In genomic region chr12:2813573-2814185, GRCh38 we compare ENCODE assay signal across 8 cellular contexts. TPM values are rescaled to one million over a fixed set of nuclear protein-coding genes. Genes with fewer than 3 reads are reported as not detected.
A peak's percentile ranks its signal among the peaks of the same experiment; 100 is the strongest.
DNase-seq lines count a peak whose midpoint lies in the region; ATAC-seq, FAIRE-seq and TF ChIP-seq lines count a peak whose summit lies in the region.

No MANE protein-coding gene starts in this region.

- TF ChIP-seq POLR2A in H1 (IDR thresholded peaks at IDR 0.05; ENCODE audit: control extremely low read depth in 1 of 2, low read depth in 2 of 2, low read length in 2 of 2): no peak

- H3K9me3 ChIP-seq in H1 (ENCODE audit: insufficient read depth in 2 of 2, low read depth in 1 of 2, low read length in 1 of 2): no peaks in the 10 kb centered on the region

- no peak overlapping the region for H2BK20ac ChIP-seq in H1 (ENCODE audit: low read length)

- peaks cover 0 to 26% of the 10 kb centered on the region in 2 experiments; a peak in 2 of 4 replicates for H3K79me2 ChIP-seq in H1 (ENCODE audit: control insufficient read depth in 1 of 2, insufficient read depth in 2 of 2, low read length in 2 of 2)
- peaks cover 11% of the 10 kb centered on the region for H3K79me2 ChIP-seq in mesendoderm (ENCODE audit: control insufficient read depth, insufficient read depth, low read length)

- peaks cover 0 to 3% (median 0%) of the 10 kb centered on the region in 4 experiments; a peak in 3 of 7 replicates for H3K4me1 ChIP-seq in H1 (replicated peaks in 1 of 4; ENCODE audit: control insufficient read depth in 3 of 4, insufficient read depth in 4 of 4, low read length in 3 of 4)
- H3K4me1 ChIP-seq in mesendoderm (ENCODE audit: control insufficient read depth, low read depth, low read length): no peaks in the 10 kb centered on the region

- POLR2A ChIA-PET in H1 (lab: Charles Lee; ENCODE audit: partially characterized antibody): interaction anchor here (0.7 to 6.4 kb wide), 12 partner anchors 9 to 150 kb away, joined by 3 to 54 read pairs (median 6); partner anchors contain the start of genes FKBP4, NRIP2 and TEX52

- TF ChIP-seq CTCF in H1 (IDR thresholded peaks at IDR 0.05; ENCODE audit: control extremely low read depth in 1 of 3, insufficient read depth in 1 of 3, low read depth in 1 of 3, low read length in 3 of 3): peak; percentile 30 to 75 (median 62)

- no peaks in the 10 kb centered on the region for H3K9me3 Mint-ChIP-seq in stimulated activated naive CD8-positive, alpha-beta T cell treated with anti-CD3 and anti-CD28 coated beads, Interleukin-15, amount 100 ng/mL, for 72 hours

- peak overlapping the region; percentile 99 to 100 for H3K4me3 Mint-ChIP-seq in stimulated activated naive CD8-positive, alpha-beta T cell treated with anti-CD3 and anti-CD28 coated beads, Interleukin-15, amount 100 ng/mL, for 72 hours

- H3K4me1 Mint-ChIP-seq in stimulated activated naive CD8-positive, alpha-beta T cell treated with anti-CD3 and anti-CD28 coated beads, Interleukin-15, amount 100 ng/mL, for 72 hours: peaks cover 23% of the 10 kb centered on the region

- ATAC-seq in HG02588 (IDR thresholded peaks at IDR 0.05; ENCODE audit: unreplicated experiment) (peak; percentile 31), GM19397 (IDR thresholded peaks at IDR 0.05; ENCODE audit: unreplicated experiment) (no peak)
- ATAC-seq in stimulated activated naive CD8-positive, alpha-beta T cell treated with anti-CD3 and anti-CD28 coated beads, Interleukin-15, amount 100 ng/mL, for 72 hours: peak; percentile 48

- peaks cover 0 to 2% of the 10 kb centered on the region in 2 experiments for H4K20me1 ChIP-seq in H1 (replicated peaks in 1 of 2; ENCODE audit: control insufficient read depth in 1 of 2, insufficient read depth in 2 of 2, low read length in 2 of 2)

- H3K27me3 Mint-ChIP-seq in stimulated activated naive CD8-positive, alpha-beta T cell treated with anti-CD3 and anti-CD28 coated beads, Interleukin-15, amount 100 ng/mL, for 72 hours: no peaks in the 10 kb centered on the region

- peak overlapping the region; percentile 55 to 68 for H3K4me2 ChIP-seq in H1 (ENCODE audit: insufficient read depth in 1 of 2, low read depth in 2 of 2, low read length in 2 of 2)
- peak overlapping the region; percentile 58 for H3K4me2 ChIP-seq in mesendoderm (ENCODE audit: low read length)

- H2AK5ac ChIP-seq in H1 (ENCODE audit: low read depth, low read length) (no peak overlapping the region), mesendoderm (ENCODE audit: low read length) (no peak overlapping the region)

- H3K79me1 ChIP-seq in H1 (ENCODE audit: low read depth, low read length): no peaks in the 10 kb centered on the region; the same call in 1 of the 2 replicates
- peaks cover 2% of the 10 kb centered on the region for H3K79me1 ChIP-seq in mesendoderm (ENCODE audit: low read length)

- no peak overlapping the region for H4K91ac ChIP-seq in H1 (replicated peaks; ENCODE audit: insufficient read length, low read length)

- H2BK120ac ChIP-seq in H1 (replicated peaks; ENCODE audit: low read depth, low read length): no peak overlapping the region
- H2BK120ac ChIP-seq in mesendoderm (ENCODE audit: low read depth, low read length): no peak overlapping the region

- no peak overlapping the region for H3K56ac ChIP-seq in H1 (replicated peaks; ENCODE audit: insufficient read length, low read depth, low read length)
- peak overlapping the region; percentile 83 for H3K56ac ChIP-seq in mesendoderm (ENCODE audit: low read length)

- DNase-seq in GDM1 (lab: John Stamatoyannopoulos, UW) (peak; percentile 33), NCI-H2196 (lab: John Stamatoyannopoulos, UW; ENCODE audit: unreplicated experiment) (peak; percentile 14), H1 (ENCODE audit: low read depth in 1 of 2, low spot score in 2 of 2) (no peak), mesendoderm (peak; percentile 85)
- peak; percentile 69 for DNase-seq in activated CD4-positive, alpha-beta T cell treated with anti-CD3 and anti-CD28 coated beads for 48 hours
- DNase-seq in stimulated activated naive CD8-positive, alpha-beta T cell treated with anti-CD3 and anti-CD28 coated beads, Interleukin-15, amount 100 ng/mL, for 72 hours: peak; percentile 40 to 58

- no peak overlapping the region for H3K23ac ChIP-seq in H1 (ENCODE audit: insufficient read length)
- H3K23ac ChIP-seq in mesendoderm (ENCODE audit: low read length): no peak overlapping the region

- H3K4me3 ChIP-seq in H1 (ENCODE audit: extremely low read depth in 1 of 4, insufficient read depth in 2 of 4, low read depth in 3 of 4, low read length in 4 of 4) (peak overlapping the region; percentile 52 to 94 (median 72)), mesendoderm (ENCODE audit: low read length) (peak overlapping the region; percentile 20)

- no peak overlapping the region for H2BK12ac ChIP-seq in H1 (ENCODE audit: low read depth, low read length)

- H3K27ac ChIP-seq in H1 (ENCODE audit: low read depth, low read length): no peak overlapping the region
- no peak overlapping the region for H3K27ac ChIP-seq in mesendoderm (ENCODE audit: low read depth, low read length)

- H2AFZ ChIP-seq in H1 (ENCODE audit: low read length): no peak overlapping the region

- peaks cover 0 to 9% (median 7%) of the 10 kb centered on the region in 4 experiments; a peak in 6 of 8 replicates for H3K36me3 ChIP-seq in H1 (ENCODE audit: control insufficient read depth in 2 of 4, insufficient read depth in 4 of 4, low read length in 3 of 4)
- H3K36me3 ChIP-seq in mesendoderm (ENCODE audit: control insufficient read depth, insufficient read depth, low read length): no peaks in the 10 kb centered on the region

- no peak overlapping the region for H3K14ac ChIP-seq in H1 (ENCODE audit: insufficient read length)

- WGBS in H1 (ENCODE audit: extremely low coverage in 1 of 2, insufficient coverage in 1 of 2, insufficient read length in 1 of 2, insufficient replicate concordance in 2 of 2, low coverage in 1 of 2, low lambda C conversion rate in 2 of 2, missing lambda C conversion rate in 1 of 2), 2 experiments: 51% methylated on average over 6 of the region's 6 CpGs; no CpG with 5 or more reads in 1 of the 2 experiments
- no CpG with 5 or more reads among the region's 6 CpGs for WGBS in mesendoderm (ENCODE audit: extremely low coverage, insufficient coverage, low lambda C conversion rate)

- TF ChIP-seq EP300 in H1 (IDR thresholded peaks at IDR 0.05; ENCODE audit: borderline replicate concordance in 1 of 2, low read depth in 2 of 2, low read length in 2 of 2): no peak

- H2BK15ac ChIP-seq in H1 (ENCODE audit: low read length) (no peak overlapping the region), mesendoderm (replicated peaks; ENCODE audit: low read depth) (no peak overlapping the region)

- H3K27me3 ChIP-seq in H1 (replicated peaks in 1 of 4; ENCODE audit: control insufficient read depth in 3 of 4, extremely low read depth in 1 of 4, insufficient read depth in 3 of 4, low read length in 3 of 4) (no peaks in the 10 kb centered on the region), mesendoderm (ENCODE audit: insufficient read depth, low read length, poor library complexity) (no peaks in the 10 kb centered on the region)

- no peak overlapping the region for H2BK5ac ChIP-seq in H1 (ENCODE audit: low read depth, low read length)
- no peak overlapping the region for H2BK5ac ChIP-seq in mesendoderm (ENCODE audit: low read length)

- H3K9ac ChIP-seq in H1 (replicated peaks in 1 of 4; ENCODE audit: extremely low read depth in 1 of 4, low read depth in 3 of 4, low read length in 3 of 4): peak overlapping the region in 2 of 4 experiments; percentile 13 to 99; a peak in 2 of 7 replicates
- peak overlapping the region; percentile 95 for H3K9ac ChIP-seq in mesendoderm (ENCODE audit: low read length)

- TF ChIP-seq RAD21 in H1 (IDR thresholded peaks at IDR 0.05 in 1 of 2, conservative IDR thresholded peaks at IDR 0.05 in 1 of 2; ENCODE audit: low read depth in 2 of 2, low read length in 2 of 2): peak; percentile 55 to 59

- 0 out of 2 replicates have a peak, but pooled peaks cover 3% of the 10 kb centered on the region for H3K23me2 ChIP-seq in H1 (ENCODE audit: low read depth, low read length)

- CTCF ChIA-PET in H1 (lab: Charles Lee; ENCODE audit: partially characterized antibody): interaction anchor here (0.6 to 3.4 kb wide), 23 partner anchors 11 to 251 kb away, joined by 3 to 19 read pairs (median 3); partner anchors contain the start of genes FOXM1, RHNO1 and TEX52

- no peak overlapping the region for H4K5ac ChIP-seq in H1 (ENCODE audit: insufficient read length, low read depth, low read length)
- H4K5ac ChIP-seq in mesendoderm (ENCODE audit: low read length): no peak overlapping the region

- no peak overlapping the region for H3K18ac ChIP-seq in H1 (ENCODE audit: extremely low read depth, low read length)
- H3K18ac ChIP-seq in mesendoderm (ENCODE audit: low read length): no peak overlapping the region

- no peak overlapping the region for H3K4ac ChIP-seq in H1 (replicated peaks; ENCODE audit: insufficient read length, low read depth, low read length)
- H3K4ac ChIP-seq in mesendoderm (ENCODE audit: low read depth, low read length): no peak overlapping the region

- peak overlapping the region; percentile 99 to 100 for H3K27ac Mint-ChIP-seq in stimulated activated naive CD8-positive, alpha-beta T cell treated with anti-CD3 and anti-CD28 coated beads, Interleukin-15, amount 100 ng/mL, for 72 hours

- H4K8ac ChIP-seq in H1 (ENCODE audit: extremely low read depth, insufficient read depth, low read length) (no peak overlapping the region), mesendoderm (ENCODE audit: low read depth, low read length) (no peak overlapping the region)

- FAIRE-seq in H1 (lab: Jason Lieb, UNC): no peak

RNA-seq across cellular contexts. Expression of gene ITFG2, which starts 1.2 kb away (rescaled TPM):
- total RNA-seq in H1 (2021; fragmentation: NEBNext Ultra II Directional; extraction: Animal tissue kit (Norgen Biotek cat#: 25700)): 22.9 and 23.0 TPM in 2 replicates
- polyA plus RNA-seq in H1 (2011; rRNA removed): 15.0 and 20.8 TPM in 2 replicates
- polyA plus RNA-seq in H1 (2011; cell fraction: cytosol; rRNA removed): 21.5 TPM
- polyA plus RNA-seq in H1 (2011; cell fraction: nucleus; rRNA removed): 47.7 TPM
- 39.0 to 45.0 TPM (median 40.5 TPM) in 4 replicates for polyA plus RNA-seq in H1 (2012, experiment 1 of 2)
- 16.1 TPM for polyA plus RNA-seq in H1 (2012, experiment 2 of 2)
- polyA plus RNA-seq in H1 (2013, experiment 1 of 2): 12.1 TPM
- 10.8 TPM for polyA plus RNA-seq in H1 (2013, experiment 2 of 2)
- polyA minus RNA-seq in H1 (2011; rRNA and poly(A)+ RNA removed): 35.9 and 37.4 TPM in 2 replicates
- 17.5 TPM for polyA minus RNA-seq in H1 (2011; cell fraction: cytosol; rRNA and poly(A)+ RNA removed)
- polyA minus RNA-seq in H1 (2011; cell fraction: nucleus; rRNA and poly(A)+ RNA removed): 38.8 TPM
- polyA plus RNA-seq in mesendoderm (2013, experiment 1 of 2): 12.8 TPM
- polyA plus RNA-seq in mesendoderm (2013, experiment 2 of 2): 12.4 TPM

RNA-seq across cellular contexts. Expression of gene FKBP4, which starts 18.9 kb away (rescaled TPM):
- 227 and 243 TPM in 2 replicates for total RNA-seq in H1 (2021; fragmentation: NEBNext Ultra II Directional; extraction: Animal tissue kit (Norgen Biotek cat#: 25700))
- polyA plus RNA-seq in H1 (2011; rRNA removed): 72.6 and 82.0 TPM in 2 replicates
- 106 TPM for polyA plus RNA-seq in H1 (2011; cell fraction: cytosol; rRNA removed)
- polyA plus RNA-seq in H1 (2011; cell fraction: nucleus; rRNA removed): 112 TPM
- polyA plus RNA-seq in H1 (2012, experiment 1 of 2): 158 to 191 TPM (median 164 TPM) in 4 replicates
- 169 TPM for polyA plus RNA-seq in H1 (2012, experiment 2 of 2)
- 116 TPM for polyA plus RNA-seq in H1 (2013, experiment 1 of 2)
- 114 TPM for polyA plus RNA-seq in H1 (2013, experiment 2 of 2)
- polyA minus RNA-seq in H1 (2011; rRNA and poly(A)+ RNA removed): 119 and 142 TPM in 2 replicates
- 99.8 TPM for polyA minus RNA-seq in H1 (2011; cell fraction: cytosol; rRNA and poly(A)+ RNA removed)
- 91.1 TPM for polyA minus RNA-seq in H1 (2011; cell fraction: nucleus; rRNA and poly(A)+ RNA removed)
- 141 TPM for polyA plus RNA-seq in mesendoderm (2013, experiment 1 of 2)
- 140 TPM for polyA plus RNA-seq in mesendoderm (2013, experiment 2 of 2)

RNA-seq across cellular contexts. Expression of gene NRIP2, which starts 21.2 kb away (rescaled TPM):
- not detected in 2 replicates for total RNA-seq in H1 (2021; fragmentation: NEBNext Ultra II Directional; extraction: Animal tissue kit (Norgen Biotek cat#: 25700))
- polyA plus RNA-seq in H1 (2011; rRNA removed): 0.03 and 0.06 TPM in 2 replicates
- polyA plus RNA-seq in H1 (2011; cell fraction: cytosol; rRNA removed): not detected
- not detected for polyA plus RNA-seq in H1 (2011; cell fraction: nucleus; rRNA removed)
- 1.2 to 2.0 TPM (median 1.6 TPM) in 4 replicates for polyA plus RNA-seq in H1 (2012, experiment 1 of 2)
- polyA plus RNA-seq in H1 (2012, experiment 2 of 2): 0.31 TPM
- not detected for polyA plus RNA-seq in H1 (2013, experiment 1 of 2)
- polyA plus RNA-seq in H1 (2013, experiment 2 of 2): not detected
- 0.15 TPM in 1 of 2 replicates, not detected in the other for polyA minus RNA-seq in H1 (2011; rRNA and poly(A)+ RNA removed)
- not detected for polyA minus RNA-seq in H1 (2011; cell fraction: cytosol; rRNA and poly(A)+ RNA removed)
- polyA minus RNA-seq in H1 (2011; cell fraction: nucleus; rRNA and poly(A)+ RNA removed): not detected
- polyA plus RNA-seq in mesendoderm (2013, experiment 1 of 2): not detected
- polyA plus RNA-seq in mesendoderm (2013, experiment 2 of 2): not detected

RNA-seq across cellular contexts. Expression of gene TEX52, which starts 43.2 kb away (rescaled TPM):
- not detected in 2 replicates for total RNA-seq in H1 (2021; fragmentation: NEBNext Ultra II Directional; extraction: Animal tissue kit (Norgen Biotek cat#: 25700))
- not detected in 2 replicates for polyA plus RNA-seq in H1 (2011; rRNA removed)
- not detected for polyA plus RNA-seq in H1 (2011; cell fraction: cytosol; rRNA removed)
- polyA plus RNA-seq in H1 (2011; cell fraction: nucleus; rRNA removed): not detected
- 0.42 to 0.52 TPM (median 0.51 TPM) in 3 of 4 replicates, not detected in the other for polyA plus RNA-seq in H1 (2012, experiment 1 of 2)
- not detected for polyA plus RNA-seq in H1 (2012, experiment 2 of 2)
- not detected for polyA plus RNA-seq in H1 (2013, experiment 1 of 2)
- polyA plus RNA-seq in H1 (2013, experiment 2 of 2): not detected
- polyA minus RNA-seq in H1 (2011; rRNA and poly(A)+ RNA removed): not detected in 2 replicates
- polyA minus RNA-seq in H1 (2011; cell fraction: cytosol; rRNA and poly(A)+ RNA removed): not detected
- polyA minus RNA-seq in H1 (2011; cell fraction: nucleus; rRNA and poly(A)+ RNA removed): not detected
- not detected for polyA plus RNA-seq in mesendoderm (2013, experiment 1 of 2)
- not detected for polyA plus RNA-seq in mesendoderm (2013, experiment 2 of 2)

Comparison
In these comparisons a context has a peak if more than half of its experiments do, and no peak if none do; other contexts are left out.
1. DNase-seq: peak in GDM1 (single experiment), NCI-H2196 (single experiment), activated CD4-positive, alpha-beta T cell treated with anti-CD3 and anti-CD28 coated beads for 48 hours (single experiment), mesendoderm (single experiment) and stimulated activated naive CD8-positive, alpha-beta T cell treated with anti-CD3 and anti-CD28 coated beads, Interleukin-15, amount 100 ng/mL, for 72 hours (2 of 2); none in H1 (0 of 2).